Comparison of ENCODE assay signal across 22 cellular contexts in genomic region chr2:2173633-2174032, GRCh38.
DNase-seq lines count a peak whose midpoint lies in the region; ATAC-seq and TF ChIP-seq lines count a peak whose summit lies in the region.
"Had no signal": no experiment of that assay in that cellular context is flagged by ENCODE, and none has a peak within 500 bp of the region (broad histone marks: within the 10 kb centered on the region; RNA-seq: fewer than 3 reads in every experiment).

No MANE protein-coding gene starts in this region.

- H3K9me3 Mint-ChIP-seq in activated CD4-positive, alpha-beta T cell treated with anti-CD3 and anti-CD28 coated beads for 36 hours (ENCODE audit: low read depth): no peaks in the 10 kb centered on the region
- no peaks in the 10 kb centered on the region for H3K9me3 Mint-ChIP-seq in stimulated activated memory B cell treated with anti-CD40 and anti-IgM and Interleukin-4, amounts not matched to agents 10 μg/mL and 1 μg/mL and 100 μg/mL, for 72 hours
- H3K9me3 Mint-ChIP-seq: CD14-positive monocyte; CD4-positive, alpha-beta memory T cell had no signal

- H3K27me3 ChIP-seq in neural cell (ENCODE audit: insufficient read depth, low read depth, low read length): no peaks in the 10 kb centered on the region
- H3K27me3 ChIP-seq: BE2C; BLaER1 treated with 17β-estradiol and CSF1 and Interleukin-3, amounts not matched to agents 10 nM and 100 nM had no signal

- H3F3A ChIP-seq in neural cell (ENCODE audit: insufficient read depth, low read length, poor library complexity, severe bottlenecking): no peaks in the 10 kb centered on the region

- ATAC-seq in SK-N-SH treated with all-trans-retinoic acid at 6 μM for 48 hours: no peak
- ATAC-seq in activated CD4-positive, alpha-beta T cell treated with anti-CD3 and anti-CD28 coated beads for 36 hours: no peak
- ATAC-seq in stimulated activated memory B cell treated with anti-CD40 and anti-IgM and Interleukin-4, amounts not matched to agents 10 μg/mL and 1 μg/mL and 100 μg/mL, for 72 hours: no peak
- ATAC-seq: GM12878 had no signal

- no peak overlapping the region for H3K4me3 Mint-ChIP-seq in activated CD4-positive, alpha-beta T cell treated with anti-CD3 and anti-CD28 coated beads for 36 hours
- no peak overlapping the region for H3K4me3 Mint-ChIP-seq in stimulated activated memory B cell treated with anti-CD40 and anti-IgM and Interleukin-4, amounts not matched to agents 10 μg/mL and 1 μg/mL and 100 μg/mL, for 72 hours
- H3K4me3 Mint-ChIP-seq: CD14-positive monocyte; CD4-positive, alpha-beta memory T cell had no signal

- no peaks in the 10 kb centered on the region for H3K36me3 Mint-ChIP-seq in activated CD4-positive, alpha-beta T cell treated with anti-CD3 and anti-CD28 coated beads for 36 hours (ENCODE audit: low read depth)
- no peaks in the 10 kb centered on the region for H3K36me3 Mint-ChIP-seq in stimulated activated memory B cell treated with anti-CD40 and anti-IgM and Interleukin-4, amounts not matched to agents 10 μg/mL and 1 μg/mL and 100 μg/mL, for 72 hours
- H3K36me3 Mint-ChIP-seq: CD14-positive monocyte; CD4-positive, alpha-beta memory T cell had no signal

- H3K4me3 ChIP-seq in neural cell (ENCODE audit: low read length): peak overlapping the region; percentile 30
- H3K4me3 ChIP-seq: BLaER1 treated with 17β-estradiol and CSF1 and Interleukin-3, amounts not matched to agents 10 nM and 100 nM; GM12878; GM23248 had no signal

- peak overlapping the region; percentile 35 for H3K9ac ChIP-seq in neural cell (ENCODE audit: low read length)
- H3K9ac ChIP-seq: BLaER1 treated with 17β-estradiol and CSF1 and Interleukin-3, amounts not matched to agents 10 nM and 100 nM; GM23248 had no signal

- TF ChIP-seq EP300 in neural cell (conservative IDR thresholded peaks at IDR 0.05; ENCODE audit: poor library complexity, severe bottlenecking): peak; percentile 68

- no peaks in the 10 kb centered on the region for H3K9me3 ChIP-seq in neural cell (ENCODE audit: low read length)
- H3K9me3 ChIP-seq: BE2C; BLaER1 treated with 17β-estradiol and CSF1 and Interleukin-3, amounts not matched to agents 10 nM and 100 nM had no signal

- intact Hi-C loops in activated CD4-positive, alpha-beta T cell treated with anti-CD3 and anti-CD28 coated beads for 36 hours (cut with DNase I, micrococcal nuclease): no loop called here

- no peaks in the 10 kb centered on the region for H3K9me2 ChIP-seq in neural cell (ENCODE audit: insufficient read depth, low read length)

- H3K4me1 Mint-ChIP-seq in activated CD4-positive, alpha-beta T cell treated with anti-CD3 and anti-CD28 coated beads for 36 hours: no peaks in the 10 kb centered on the region
- no peaks in the 10 kb centered on the region for H3K4me1 Mint-ChIP-seq in stimulated activated memory B cell treated with anti-CD40 and anti-IgM and Interleukin-4, amounts not matched to agents 10 μg/mL and 1 μg/mL and 100 μg/mL, for 72 hours
- H3K4me1 Mint-ChIP-seq: CD14-positive monocyte; CD4-positive, alpha-beta memory T cell had no signal

- peaks cover 14% of the 10 kb centered on the region for H3K36me3 ChIP-seq in neural cell (ENCODE audit: insufficient read depth, low read length)
- H3K36me3 ChIP-seq: BLaER1 treated with 17β-estradiol and CSF1 and Interleukin-3, amounts not matched to agents 10 nM and 100 nM had no signal

- H3K27ac Mint-ChIP-seq in activated CD4-positive, alpha-beta T cell treated with anti-CD3 and anti-CD28 coated beads for 36 hours: no peak overlapping the region
- no peak overlapping the region for H3K27ac Mint-ChIP-seq in stimulated activated memory B cell treated with anti-CD40 and anti-IgM and Interleukin-4, amounts not matched to agents 10 μg/mL and 1 μg/mL and 100 μg/mL, for 72 hours
- H3K27ac Mint-ChIP-seq: CD14-positive monocyte; CD4-positive, alpha-beta memory T cell had no signal

- no peaks in the 10 kb centered on the region for H4K20me1 ChIP-seq in neural cell (ENCODE audit: insufficient read depth)
- H4K20me1 ChIP-seq: BLaER1 treated with 17β-estradiol and CSF1 and Interleukin-3, amounts not matched to agents 10 nM and 100 nM had no signal

- no peak for TF ChIP-seq CTCF in neural cell (IDR thresholded peaks at IDR 0.05; ENCODE audit: poor library complexity, severe bottlenecking)

- H2AFZ ChIP-seq in neural cell (ENCODE audit: low read depth, low read length): no peak overlapping the region
- H2AFZ ChIP-seq: GM23248 had no signal

- TF ChIP-seq RAD21 in neural cell (conservative IDR thresholded peaks at IDR 0.05): peak; percentile 24

- H3K4me2 ChIP-seq in neural cell (ENCODE audit: low read length): peak overlapping the region; percentile 27
- H3K4me2 ChIP-seq: BLaER1 treated with 17β-estradiol and CSF1 and Interleukin-3, amounts not matched to agents 10 nM and 100 nM had no signal

- H3K79me2 ChIP-seq in neural cell (replicated peaks; ENCODE audit: insufficient read depth, low read length): no peaks in the 10 kb centered on the region

- H3K27me3 Mint-ChIP-seq in activated CD4-positive, alpha-beta T cell treated with anti-CD3 and anti-CD28 coated beads for 36 hours: no peaks in the 10 kb centered on the region
- H3K27me3 Mint-ChIP-seq in stimulated activated memory B cell treated with anti-CD40 and anti-IgM and Interleukin-4, amounts not matched to agents 10 μg/mL and 1 μg/mL and 100 μg/mL, for 72 hours: no peaks in the 10 kb centered on the region

- DNase-seq in DMS79 treated with DMSO at 0.1 percent for 48 hours (lab: John Stamatoyannopoulos, UW): peak; percentile 20
- no peak for DNase-seq in DMS79 (lab: John Stamatoyannopoulos, UW)
- DNase-seq in NCI-H82 (lab: John Stamatoyannopoulos, UW): peak; percentile 48
- no peak for DNase-seq in activated CD4-positive, alpha-beta T cell treated with anti-CD3 and anti-CD28 coated beads for 36 hours
- no peak for DNase-seq in stimulated activated CD4-positive, alpha-beta T cell treated with anti-CD3 and anti-CD28 coated beads, Interleukin-4, amount 100 ng/mL, for 1 hour
- DNase-seq: BE2C; Calu3; CD4-positive, alpha-beta memory T cell; COR-L47; DMS53; EL; GDM1; GM23248; H7; HCEC 1CT had no signal

- POLR2A ChIA-PET in activated CD4-positive, alpha-beta T cell treated with anti-CD3 and anti-CD28 coated beads for 36 hours (lab: Charles Lee): no interaction called here

- peak overlapping the region; percentile 81 for H3K27ac ChIP-seq in neural cell (ENCODE audit: low read length)
- H3K27ac ChIP-seq: 22Rv1; BLaER1 treated with 17β-estradiol and CSF1 and Interleukin-3, amounts not matched to agents 10 nM and 100 nM; GM23248 had no signal

- CTCF ChIA-PET in activated CD4-positive, alpha-beta T cell treated with anti-CD3 and anti-CD28 coated beads for 36 hours (lab: Charles Lee): no interaction called here

TF ChIP-seq in SK-N-SH treated with all-trans-retinoic acid at 6 μM for 48 hours, 23 proteins besides CTCF, POLR2A, EP300 and RAD21:
- TF ChIP-seq TCF4 (CRISPR knock-in tag; IDR thresholded peaks at IDR 0.05; ENCODE audit: borderline replicate concordance) (0 out of 2 replicates have a peak, but pooled peaks have one; percentile 14), ZC3H10 (CRISPR knock-in tag; IDR thresholded peaks at IDR 0.05) (no peak), PATZ1 (CRISPR knock-in tag; IDR thresholded peaks at IDR 0.05; ENCODE audit: borderline replicate concordance) (no peak)

TF ChIP-seq in neural cell, 6 proteins besides CTCF, POLR2A, EP300 and RAD21:
- TF ChIP-seq SMC3 (conservative IDR thresholded peaks at IDR 0.05; ENCODE audit: poor library complexity): no peak
- no peak for TF ChIP-seq TAF1 (IDR thresholded peaks at IDR 0.05; ENCODE audit: low read depth)
- peak; percentile 27 for TF ChIP-seq POLR2AphosphoS5 (IDR thresholded peaks at IDR 0.05)

Comparison
In these comparisons a context has a peak if more than half of its experiments do, and no peak if none do; other contexts are left out.
1. DNase-seq: peak in DMS79 treated with DMSO at 0.1 percent for 48 hours (single experiment) and NCI-H82 (single experiment); none in DMS79 (single experiment), activated CD4-positive, alpha-beta T cell treated with anti-CD3 and anti-CD28 coated beads for 36 hours (single experiment) and stimulated activated CD4-positive, alpha-beta T cell treated with anti-CD3 and anti-CD28 coated beads, Interleukin-4, amount 100 ng/mL, for 1 hour (single experiment).